Comparison of ENCODE assay signal across 1 cellular context in genomic region chr3:132606085-132606484, GRCh38.
TF ChIP-seq lines count a peak whose summit lies in the region.

No MANE protein-coding gene starts in this region.

TF ChIP-seq in GM23338, 12 proteins besides CTCF, POLR2A, EP300 and RAD21:
- no peak for TF ChIP-seq ZNF462 (CRISPR knock-in tag; IDR thresholded peaks at IDR 0.05)
- TF ChIP-seq JUNB (IDR thresholded peaks at IDR 0.05; ENCODE audit: unreplicated experiment): no peak
